Comparison of ENCODE assay signal across 1 cellular context in the genomic region with DNA sequence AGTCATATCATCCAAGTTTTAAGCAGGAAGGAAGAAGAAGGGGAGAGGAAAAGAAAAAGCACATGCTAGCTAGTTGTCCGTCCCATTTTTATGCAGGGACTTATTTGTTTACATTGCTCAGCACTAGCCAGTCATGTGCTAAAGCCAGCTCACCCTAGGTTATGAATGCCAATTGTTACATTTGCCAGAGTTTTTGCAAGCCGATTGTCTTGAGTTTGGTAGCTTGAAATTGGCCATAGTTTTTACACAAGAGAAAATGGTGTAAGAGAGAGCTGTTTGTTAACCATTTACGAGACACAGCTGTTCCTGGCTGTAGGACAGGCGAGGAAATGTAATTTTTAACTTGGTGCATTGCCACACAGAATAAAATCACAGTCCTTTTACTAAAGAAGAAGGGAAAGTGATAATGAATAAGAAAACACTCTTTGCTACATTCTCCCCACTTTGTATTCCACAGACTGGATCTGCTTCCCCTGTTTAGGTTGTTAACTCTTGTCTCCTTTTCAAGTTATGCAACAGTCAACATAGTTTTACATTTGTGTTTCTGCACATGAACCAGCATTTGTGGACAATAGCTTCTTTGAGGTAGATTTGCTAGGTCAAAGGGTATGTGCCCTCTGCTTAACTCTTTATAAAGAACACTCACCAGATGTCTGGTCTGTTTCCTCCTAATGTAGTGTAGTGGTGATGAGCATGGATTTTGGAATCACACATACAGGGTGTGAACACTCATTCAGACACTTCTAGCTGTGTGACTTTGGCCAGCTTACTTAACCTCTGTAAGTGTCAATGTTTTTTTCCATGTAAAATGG.
A peak's percentile ranks its signal among the peaks of the same experiment; 100 is the strongest.
TF ChIP-seq lines count a peak whose summit lies in the region.

No MANE protein-coding gene starts in this region.

TF ChIP-seq in HepG2, 621 proteins besides CTCF, POLR2A, EP300 and RAD21 (continued from another document):
- TF ChIP-seq, protein P1, sequence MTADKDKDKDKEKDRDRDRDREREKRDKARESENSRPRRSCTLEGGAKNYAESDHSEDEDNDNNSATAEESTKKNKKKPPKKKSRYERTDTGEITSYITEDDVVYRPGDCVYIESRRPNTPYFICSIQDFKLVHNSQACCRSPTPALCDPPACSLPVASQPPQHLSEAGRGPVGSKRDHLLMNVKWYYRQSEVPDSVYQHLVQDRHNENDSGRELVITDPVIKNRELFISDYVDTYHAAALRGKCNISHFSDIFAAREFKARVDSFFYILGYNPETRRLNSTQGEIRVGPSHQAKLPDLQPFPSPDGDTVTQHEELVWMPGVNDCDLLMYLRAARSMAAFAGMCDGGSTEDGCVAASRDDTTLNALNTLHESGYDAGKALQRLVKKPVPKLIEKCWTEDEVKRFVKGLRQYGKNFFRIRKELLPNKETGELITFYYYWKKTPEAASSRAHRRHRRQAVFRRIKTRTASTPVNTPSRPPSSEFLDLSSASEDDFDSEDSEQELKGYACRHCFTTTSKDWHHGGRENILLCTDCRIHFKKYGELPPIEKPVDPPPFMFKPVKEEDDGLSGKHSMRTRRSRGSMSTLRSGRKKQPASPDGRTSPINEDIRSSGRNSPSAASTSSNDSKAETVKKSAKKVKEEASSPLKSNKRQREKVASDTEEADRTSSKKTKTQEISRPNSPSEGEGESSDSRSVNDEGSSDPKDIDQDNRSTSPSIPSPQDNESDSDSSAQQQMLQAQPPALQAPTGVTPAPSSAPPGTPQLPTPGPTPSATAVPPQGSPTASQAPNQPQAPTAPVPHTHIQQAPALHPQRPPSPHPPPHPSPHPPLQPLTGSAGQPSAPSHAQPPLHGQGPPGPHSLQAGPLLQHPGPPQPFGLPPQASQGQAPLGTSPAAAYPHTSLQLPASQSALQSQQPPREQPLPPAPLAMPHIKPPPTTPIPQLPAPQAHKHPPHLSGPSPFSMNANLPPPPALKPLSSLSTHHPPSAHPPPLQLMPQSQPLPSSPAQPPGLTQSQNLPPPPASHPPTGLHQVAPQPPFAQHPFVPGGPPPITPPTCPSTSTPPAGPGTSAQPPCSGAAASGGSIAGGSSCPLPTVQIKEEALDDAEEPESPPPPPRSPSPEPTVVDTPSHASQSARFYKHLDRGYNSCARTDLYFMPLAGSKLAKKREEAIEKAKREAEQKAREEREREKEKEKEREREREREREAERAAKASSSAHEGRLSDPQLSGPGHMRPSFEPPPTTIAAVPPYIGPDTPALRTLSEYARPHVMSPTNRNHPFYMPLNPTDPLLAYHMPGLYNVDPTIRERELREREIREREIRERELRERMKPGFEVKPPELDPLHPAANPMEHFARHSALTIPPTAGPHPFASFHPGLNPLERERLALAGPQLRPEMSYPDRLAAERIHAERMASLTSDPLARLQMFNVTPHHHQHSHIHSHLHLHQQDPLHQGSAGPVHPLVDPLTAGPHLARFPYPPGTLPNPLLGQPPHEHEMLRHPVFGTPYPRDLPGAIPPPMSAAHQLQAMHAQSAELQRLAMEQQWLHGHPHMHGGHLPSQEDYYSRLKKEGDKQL (CRISPR knock-in tag; IDR thresholded peaks at IDR 0.05; ENCODE audit: low read depth), result peak; percentile 77
- no peak for TF ChIP-seq FOXO4 (CRISPR knock-in tag; conservative IDR thresholded peaks at IDR 0.05)
- TF ChIP-seq ZNF546 (CRISPR knock-in tag; conservative IDR thresholded peaks at IDR 0.05), result no peak
- TF ChIP-seq MAFG (CRISPR knock-in tag; IDR thresholded peaks at IDR 0.05), result no peak
- TF ChIP-seq ZNF878 (CRISPR knock-in tag; IDR thresholded peaks at IDR 0.05), result peak; percentile 90; the same call in 1 of the 2 replicates
- peak; percentile 12; the same call in 1 of the 2 replicates for TF ChIP-seq HNF4G (IDR thresholded peaks at IDR 0.05; ENCODE audit: borderline replicate concordance, low read depth, low read length)
- TF ChIP-seq HNF4G (CRISPR knock-in tag; IDR thresholded peaks at IDR 0.05; ENCODE audit: borderline replicate concordance, low read depth), result no peak
- TF ChIP-seq MIXL1 (CRISPR knock-in tag; IDR thresholded peaks at IDR 0.05), result peak; percentile 63; the same call in 1 of the 2 replicates
- no peak for TF ChIP-seq RBM39 (IDR thresholded peaks at IDR 0.05; ENCODE audit: low read depth, low read length, poor library complexity, severe bottlenecking)
- TF ChIP-seq ATF6 (CRISPR knock-in tag; conservative IDR thresholded peaks at IDR 0.05), result no peak
- TF ChIP-seq ZNF781 (CRISPR knock-in tag; IDR thresholded peaks at IDR 0.05; ENCODE audit: borderline replicate concordance, not compliant biosample characterization), result no peak
- TF ChIP-seq SIX1 (CRISPR knock-in tag; IDR thresholded peaks at IDR 0.05; ENCODE audit: borderline replicate concordance), result no peak
- no peak for TF ChIP-seq ZNF720 (CRISPR knock-in tag; IDR thresholded peaks at IDR 0.05)
- TF ChIP-seq ZGPAT (CRISPR knock-in tag; IDR thresholded peaks at IDR 0.05), result peak; percentile 87
- no peak for TF ChIP-seq ZNF761 (CRISPR knock-in tag; conservative IDR thresholded peaks at IDR 0.05)
- TF ChIP-seq ZNF792 (CRISPR knock-in tag; IDR thresholded peaks at IDR 0.05), result peak; percentile 50; the same call in 1 of the 2 replicates
- peak; percentile 80 for TF ChIP-seq ERF (CRISPR knock-in tag; IDR thresholded peaks at IDR 0.05)
- no peak for TF ChIP-seq SP140L (CRISPR knock-in tag; IDR thresholded peaks at IDR 0.05; ENCODE audit: borderline replicate concordance)
- TF ChIP-seq, protein P2, sequence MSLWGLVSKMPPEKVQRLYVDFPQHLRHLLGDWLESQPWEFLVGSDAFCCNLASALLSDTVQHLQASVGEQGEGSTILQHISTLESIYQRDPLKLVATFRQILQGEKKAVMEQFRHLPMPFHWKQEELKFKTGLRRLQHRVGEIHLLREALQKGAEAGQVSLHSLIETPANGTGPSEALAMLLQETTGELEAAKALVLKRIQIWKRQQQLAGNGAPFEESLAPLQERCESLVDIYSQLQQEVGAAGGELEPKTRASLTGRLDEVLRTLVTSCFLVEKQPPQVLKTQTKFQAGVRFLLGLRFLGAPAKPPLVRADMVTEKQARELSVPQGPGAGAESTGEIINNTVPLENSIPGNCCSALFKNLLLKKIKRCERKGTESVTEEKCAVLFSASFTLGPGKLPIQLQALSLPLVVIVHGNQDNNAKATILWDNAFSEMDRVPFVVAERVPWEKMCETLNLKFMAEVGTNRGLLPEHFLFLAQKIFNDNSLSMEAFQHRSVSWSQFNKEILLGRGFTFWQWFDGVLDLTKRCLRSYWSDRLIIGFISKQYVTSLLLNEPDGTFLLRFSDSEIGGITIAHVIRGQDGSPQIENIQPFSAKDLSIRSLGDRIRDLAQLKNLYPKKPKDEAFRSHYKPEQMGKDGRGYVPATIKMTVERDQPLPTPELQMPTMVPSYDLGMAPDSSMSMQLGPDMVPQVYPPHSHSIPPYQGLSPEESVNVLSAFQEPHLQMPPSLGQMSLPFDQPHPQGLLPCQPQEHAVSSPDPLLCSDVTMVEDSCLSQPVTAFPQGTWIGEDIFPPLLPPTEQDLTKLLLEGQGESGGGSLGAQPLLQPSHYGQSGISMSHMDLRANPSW (CRISPR knock-in tag; IDR thresholded peaks at IDR 0.05; ENCODE audit: borderline replicate concordance), result 0 out of 2 replicates have a peak, but pooled peaks have one; percentile 36
- TF ChIP-seq U2AF2 (IDR thresholded peaks at IDR 0.05; ENCODE audit: low read depth, low read length), result no peak
- TF ChIP-seq TEAD3 (CRISPR knock-in tag; optimal IDR thresholded peaks at IDR 0.05; ENCODE audit: borderline replicate concordance), result peak; percentile 64
- 0 out of 2 replicates have a peak, but pooled peaks have one; percentile 32 for TF ChIP-seq KLF6 (CRISPR knock-in tag; IDR thresholded peaks at IDR 0.05)
- no peak; the same call in 1 of the 2 replicates for TF ChIP-seq MYC (CRISPR knock-in tag; IDR thresholded peaks at IDR 0.05; ENCODE audit: borderline replicate concordance)
- peak; percentile 90 for TF ChIP-seq ZNF652 (CRISPR knock-in tag; IDR thresholded peaks at IDR 0.05; ENCODE audit: borderline replicate concordance, low read depth)
